ENCODE assay signal across 8 cellular contexts in the genomic region with DNA sequence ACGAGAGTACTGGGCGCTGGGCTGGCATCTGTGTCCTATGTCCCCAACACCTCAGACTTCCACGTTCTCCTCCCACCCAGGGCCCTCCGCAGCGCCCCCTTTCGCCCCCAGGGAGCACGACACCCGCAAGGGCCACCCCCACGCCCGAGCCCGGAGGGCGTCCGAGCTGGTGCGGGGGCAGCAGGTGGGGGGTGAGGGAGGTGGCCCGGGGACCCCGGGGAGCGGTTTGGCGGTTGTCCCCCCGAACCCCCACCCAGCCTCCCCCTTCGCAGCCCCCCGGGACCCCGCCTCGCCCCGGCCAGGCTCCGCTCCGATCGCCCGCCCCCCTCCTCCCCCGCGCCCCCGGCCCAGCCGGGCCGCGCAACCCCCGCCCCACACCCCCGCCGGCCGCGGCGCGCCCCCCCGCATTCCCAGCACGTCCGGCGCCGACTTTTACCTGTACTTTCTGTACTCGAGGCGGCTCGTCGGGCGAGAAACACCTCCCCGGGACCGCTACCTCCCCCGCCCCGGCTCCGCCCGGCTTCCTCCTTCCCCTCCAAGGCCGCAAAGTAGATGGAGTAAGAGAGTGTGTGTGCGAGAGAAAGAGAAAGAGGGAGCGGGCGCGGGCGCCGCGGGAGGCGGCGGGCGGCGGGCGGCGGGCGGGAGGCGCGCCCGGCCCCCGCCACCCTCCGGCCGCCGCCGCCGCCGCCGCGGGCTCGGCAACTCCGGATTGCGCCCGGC. TPM values are rescaled to one million over a fixed set of nuclear protein-coding genes. Genes with fewer than 3 reads are reported as not detected.
A peak's percentile ranks its signal among the peaks of the same experiment; 100 is the strongest.
DNase-seq lines count a peak whose midpoint lies in the region; ATAC-seq and TF ChIP-seq lines count a peak whose summit lies in the region.

No MANE protein-coding gene starts in this region.

- CTCF ChIA-PET in T-cell (lab: Charles Lee) = no interaction called here

- ATAC-seq in HG02571 (IDR thresholded peaks at IDR 0.05; ENCODE audit: unreplicated experiment) (peak; percentile 22), T-cell (replicated peaks in 1 of 4) (peak; percentile 25 to 58 (median 30))

- DNase-seq in EH (ENCODE audit: low read depth) (peak; percentile 41), T-cell (peak in 32 of 34 experiments; percentile 7 to 53 (median 29)), astrocyte of the spinal cord (ENCODE audit: low read depth, low spot score) (no peak), immature natural killer cell (peak in 2 of 3 donors; percentile 1 to 19), NCI-H128 (lab: John Stamatoyannopoulos, UW; ENCODE audit: unreplicated experiment) (no peak), cerebellar nuclear complex (lab: John Stamatoyannopoulos, UW) (no peak)
- peak; percentile 42 to 46 for DNase-seq in stimulated activated CD4-positive, alpha-beta T cell treated with anti-CD3 and anti-CD28 coated beads, Interleukin-4, amount 100 ng/mL, for 4 hours

- peak overlapping the region; percentile 86 to 92 (median 90) for H3K4me3 Mint-ChIP-seq in T-cell
- H3K4me3 Mint-ChIP-seq in immature natural killer cell = peak overlapping the region; percentile 61 to 85 (median 75)

- peaks cover 20 to 57% (median 41%) of the 10 kb centered on the region in 3 donors for H3K4me1 Mint-ChIP-seq in T-cell
- H3K4me1 Mint-ChIP-seq in immature natural killer cell = peaks cover 0 to 2% of the 10 kb centered on the region in 2 donors

- peaks cover 0 to 5% (median 0%) of the 10 kb centered on the region in 3 donors for H3K9me3 Mint-ChIP-seq in T-cell
- peaks cover 0 to 2% (median 0%) of the 10 kb centered on the region in 6 donors for H3K9me3 Mint-ChIP-seq in immature natural killer cell

- peak overlapping the region; percentile 60 for H3K4me3 ChIP-seq in astrocyte of the spinal cord (ENCODE audit: low read depth, low read length)

- peak; percentile 75 for TF ChIP-seq CTCF in astrocyte of the spinal cord (IDR thresholded peaks at IDR 0.05; ENCODE audit: low read depth, low read length)

- H3K27ac Mint-ChIP-seq in T-cell (peak overlapping the region; percentile 61 to 87), immature natural killer cell (no peak overlapping the region)

- no peaks in the 10 kb centered on the region for H3K36me3 Mint-ChIP-seq in T-cell
- peaks cover 0 to 3% (median 0%) of the 10 kb centered on the region in 3 donors for H3K36me3 Mint-ChIP-seq in immature natural killer cell

- no peaks in the 10 kb centered on the region for H3K27me3 Mint-ChIP-seq in T-cell
- peaks cover 2 to 12% (median 4%) of the 10 kb centered on the region in 3 donors for H3K27me3 Mint-ChIP-seq in immature natural killer cell (ENCODE audit: low read depth in 3 of 3)

- in situ Hi-C loops in astrocyte of the spinal cord (cut with HindIII; ENCODE audit: low sequenced_read_pairs) = no loop called here

- POLR2A ChIA-PET in T-cell (lab: Charles Lee) = no interaction called here

RNA-seq across cellular contexts. Expression of a gene that starts 0.9 kb away (rescaled TPM):
- 10 to 100 TPM; 15.4 to 45.4 (median 32.1) TPM for total RNA-seq in T-cell
- polyA plus RNA-seq in immature natural killer cell = under 1 TPM in 1 of 3 donors, not detected in 2; 0.21 TPM

Comparison
In these comparisons a context has a peak if more than half of its experiments do, and no peak if none do; other contexts are left out.
1. DNase-seq: peak in EH (single experiment), T-cell (32 of 34), immature natural killer cell (2 of 3) and stimulated activated CD4-positive, alpha-beta T cell treated with anti-CD3 and anti-CD28 coated beads, Interleukin-4, amount 100 ng/mL, for 4 hours (2 of 2); none in astrocyte of the spinal cord (single experiment), NCI-H128 (single experiment) and cerebellar nuclear complex (0 of 2).
2. H3K27ac Mint-ChIP-seq: peak in T-cell (2 of 2); none in immature natural killer cell (0 of 6).